1 cellular context compared by ENCODE assay signal in the genomic region with DNA sequence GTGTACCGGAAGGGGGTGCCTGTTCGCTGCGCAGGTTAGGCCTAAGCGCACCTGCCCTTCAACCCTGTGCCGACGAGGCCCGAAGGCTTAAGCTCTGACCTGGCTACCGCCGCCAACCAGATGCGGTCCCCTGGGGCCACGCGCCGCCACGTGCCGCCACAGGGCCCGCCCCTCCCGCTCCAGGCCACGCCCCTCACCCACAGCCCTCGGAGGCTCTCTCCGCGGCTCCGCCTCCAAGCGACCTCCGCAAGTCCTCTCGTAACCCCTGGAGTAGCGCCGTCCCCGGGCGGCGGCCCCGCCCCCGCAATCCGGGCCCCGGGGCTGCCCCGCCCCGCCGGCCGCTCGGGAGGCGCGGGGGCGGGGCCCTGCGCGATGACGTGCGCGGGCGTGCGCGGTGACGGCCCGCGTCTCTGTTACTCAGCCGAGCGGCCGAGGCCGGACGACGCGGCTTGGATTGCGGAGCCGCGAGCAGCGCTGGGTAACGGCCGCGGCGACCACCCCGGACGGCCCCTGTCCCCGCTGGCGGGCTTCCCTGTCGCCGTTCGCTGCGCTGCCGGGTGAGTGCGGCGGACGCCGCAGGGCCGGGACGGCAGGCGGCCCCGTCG.
TF ChIP-seq lines count a peak whose summit lies in the region.

A gene (plus strand): TSS at position 413 of the 605 bp plus-strand sequence. CDS start 94,984 bp downstream, outside the sequence.

TF ChIP-seq in HepG2, 621 proteins besides CTCF, POLR2A, EP300 and RAD21 (continued from another document and continues in another):
- TF ChIP-seq, protein P1, sequence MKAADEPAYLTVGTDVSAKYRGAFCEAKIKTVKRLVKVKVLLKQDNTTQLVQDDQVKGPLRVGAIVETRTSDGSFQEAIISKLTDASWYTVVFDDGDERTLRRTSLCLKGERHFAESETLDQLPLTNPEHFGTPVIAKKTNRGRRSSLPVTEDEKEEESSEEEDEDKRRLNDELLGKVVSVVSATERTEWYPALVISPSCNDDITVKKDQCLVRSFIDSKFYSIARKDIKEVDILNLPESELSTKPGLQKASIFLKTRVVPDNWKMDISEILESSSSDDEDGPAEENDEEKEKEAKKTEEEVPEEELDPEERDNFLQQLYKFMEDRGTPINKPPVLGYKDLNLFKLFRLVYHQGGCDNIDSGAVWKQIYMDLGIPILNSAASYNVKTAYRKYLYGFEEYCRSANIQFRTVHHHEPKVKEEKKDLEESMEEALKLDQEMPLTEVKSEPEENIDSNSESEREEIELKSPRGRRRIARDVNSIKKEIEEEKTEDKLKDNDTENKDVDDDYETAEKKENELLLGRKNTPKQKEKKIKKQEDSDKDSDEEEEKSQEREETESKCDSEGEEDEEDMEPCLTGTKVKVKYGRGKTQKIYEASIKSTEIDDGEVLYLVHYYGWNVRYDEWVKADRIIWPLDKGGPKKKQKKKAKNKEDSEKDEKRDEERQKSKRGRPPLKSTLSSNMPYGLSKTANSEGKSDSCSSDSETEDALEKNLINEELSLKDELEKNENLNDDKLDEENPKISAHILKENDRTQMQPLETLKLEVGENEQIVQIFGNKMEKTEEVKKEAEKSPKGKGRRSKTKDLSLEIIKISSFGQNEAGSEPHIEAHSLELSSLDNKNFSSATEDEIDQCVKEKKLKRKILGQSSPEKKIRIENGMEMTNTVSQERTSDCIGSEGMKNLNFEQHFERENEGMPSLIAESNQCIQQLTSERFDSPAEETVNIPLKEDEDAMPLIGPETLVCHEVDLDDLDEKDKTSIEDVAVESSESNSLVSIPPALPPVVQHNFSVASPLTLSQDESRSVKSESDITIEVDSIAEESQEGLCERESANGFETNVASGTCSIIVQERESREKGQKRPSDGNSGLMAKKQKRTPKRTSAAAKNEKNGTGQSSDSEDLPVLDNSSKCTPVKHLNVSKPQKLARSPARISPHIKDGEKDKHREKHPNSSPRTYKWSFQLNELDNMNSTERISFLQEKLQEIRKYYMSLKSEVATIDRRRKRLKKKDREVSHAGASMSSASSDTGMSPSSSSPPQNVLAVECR (CRISPR knock-in tag; IDR thresholded peaks at IDR 0.05; ENCODE audit: borderline replicate concordance) = peak; percentile 71
- TF ChIP-seq FOSL1 (CRISPR knock-in tag; IDR thresholded peaks at IDR 0.05; ENCODE audit: borderline replicate concordance) = no peak
- no peak for TF ChIP-seq HDAC6 (IDR thresholded peaks at IDR 0.05; ENCODE audit: low read depth, low read length)
- no peak for TF ChIP-seq SIX1 (CRISPR knock-in tag; IDR thresholded peaks at IDR 0.05; ENCODE audit: borderline replicate concordance)
- peak; percentile 78; the same call in 1 of the 2 replicates for TF ChIP-seq MEIS1 (CRISPR knock-in tag; IDR thresholded peaks at IDR 0.05; ENCODE audit: borderline replicate concordance)
- TF ChIP-seq ZNF263 (CRISPR knock-in tag; IDR thresholded peaks at IDR 0.05) = peak; percentile 42; the same call in 1 of the 2 replicates
- 0 out of 2 replicates have a peak, but pooled peaks have one; percentile 60 for TF ChIP-seq ZNF354B (CRISPR knock-in tag; IDR thresholded peaks at IDR 0.05)
- TF ChIP-seq, protein P2, sequence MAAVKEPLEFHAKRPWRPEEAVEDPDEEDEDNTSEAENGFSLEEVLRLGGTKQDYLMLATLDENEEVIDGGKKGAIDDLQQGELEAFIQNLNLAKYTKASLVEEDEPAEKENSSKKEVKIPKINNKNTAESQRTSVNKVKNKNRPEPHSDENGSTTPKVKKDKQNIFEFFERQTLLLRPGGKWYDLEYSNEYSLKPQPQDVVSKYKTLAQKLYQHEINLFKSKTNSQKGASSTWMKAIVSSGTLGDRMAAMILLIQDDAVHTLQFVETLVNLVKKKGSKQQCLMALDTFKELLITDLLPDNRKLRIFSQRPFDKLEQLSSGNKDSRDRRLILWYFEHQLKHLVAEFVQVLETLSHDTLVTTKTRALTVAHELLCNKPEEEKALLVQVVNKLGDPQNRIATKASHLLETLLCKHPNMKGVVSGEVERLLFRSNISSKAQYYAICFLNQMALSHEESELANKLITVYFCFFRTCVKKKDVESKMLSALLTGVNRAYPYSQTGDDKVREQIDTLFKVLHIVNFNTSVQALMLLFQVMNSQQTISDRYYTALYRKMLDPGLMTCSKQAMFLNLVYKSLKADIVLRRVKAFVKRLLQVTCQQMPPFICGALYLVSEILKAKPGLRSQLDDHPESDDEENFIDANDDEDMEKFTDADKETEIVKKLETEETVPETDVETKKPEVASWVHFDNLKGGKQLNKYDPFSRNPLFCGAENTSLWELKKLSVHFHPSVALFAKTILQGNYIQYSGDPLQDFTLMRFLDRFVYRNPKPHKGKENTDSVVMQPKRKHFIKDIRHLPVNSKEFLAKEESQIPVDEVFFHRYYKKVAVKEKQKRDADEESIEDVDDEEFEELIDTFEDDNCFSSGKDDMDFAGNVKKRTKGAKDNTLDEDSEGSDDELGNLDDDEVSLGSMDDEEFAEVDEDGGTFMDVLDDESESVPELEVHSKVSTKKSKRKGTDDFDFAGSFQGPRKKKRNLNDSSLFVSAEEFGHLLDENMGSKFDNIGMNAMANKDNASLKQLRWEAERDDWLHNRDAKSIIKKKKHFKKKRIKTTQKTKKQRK (IDR thresholded peaks at IDR 0.05; ENCODE audit: low read length) = no peak
- no peak for TF ChIP-seq ZNF484 (CRISPR knock-in tag; IDR thresholded peaks at IDR 0.05; ENCODE audit: borderline replicate concordance, low read depth)
- TF ChIP-seq GATA4 (IDR thresholded peaks at IDR 0.05; ENCODE audit: borderline replicate concordance, low read depth) = no peak
- TF ChIP-seq YY1 (IDR thresholded peaks at IDR 0.05; ENCODE audit: insufficient read depth, insufficient replicate concordance, low read depth, low read length) = no peak
- TF ChIP-seq SMAD1 (CRISPR knock-in tag; IDR thresholded peaks at IDR 0.05; ENCODE audit: borderline replicate concordance, low read depth) = 0 out of 2 replicates have a peak, but pooled peaks have one; percentile 35
- TF ChIP-seq CBX2 (IDR thresholded peaks at IDR 0.05; ENCODE audit: low read depth, low read length) = no peak
- TF ChIP-seq CBX2 (CRISPR knock-in tag; IDR thresholded peaks at IDR 0.05; ENCODE audit: low read depth) = peak; percentile 41; the same call in 1 of the 2 replicates
- TF ChIP-seq ZNF264 (CRISPR knock-in tag; IDR thresholded peaks at IDR 0.05) = peak; percentile 68
- no peak for TF ChIP-seq MED13 (CRISPR knock-in tag; IDR thresholded peaks at IDR 0.05)
- TF ChIP-seq, protein P3, sequence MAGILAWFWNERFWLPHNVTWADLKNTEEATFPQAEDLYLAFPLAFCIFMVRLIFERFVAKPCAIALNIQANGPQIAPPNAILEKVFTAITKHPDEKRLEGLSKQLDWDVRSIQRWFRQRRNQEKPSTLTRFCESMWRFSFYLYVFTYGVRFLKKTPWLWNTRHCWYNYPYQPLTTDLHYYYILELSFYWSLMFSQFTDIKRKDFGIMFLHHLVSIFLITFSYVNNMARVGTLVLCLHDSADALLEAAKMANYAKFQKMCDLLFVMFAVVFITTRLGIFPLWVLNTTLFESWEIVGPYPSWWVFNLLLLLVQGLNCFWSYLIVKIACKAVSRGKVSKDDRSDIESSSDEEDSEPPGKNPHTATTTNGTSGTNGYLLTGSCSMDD (CRISPR knock-in tag; IDR thresholded peaks at IDR 0.05) = 0 out of 2 replicates have a peak, but pooled peaks have one; percentile 73
- TF ChIP-seq, protein P4, sequence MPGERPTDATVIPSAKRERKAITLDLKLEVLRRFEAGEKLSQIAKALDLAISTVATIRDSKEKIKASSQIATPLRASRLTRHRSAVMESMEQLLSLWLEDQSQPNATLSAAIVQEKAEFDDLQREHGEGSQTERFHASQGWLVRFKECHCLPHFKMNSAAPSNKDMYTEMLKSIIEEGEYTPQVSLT (CRISPR knock-in tag; IDR thresholded peaks at IDR 0.05; ENCODE audit: borderline replicate concordance, low read depth) = peak; percentile 60; the same call in 1 of the 2 replicates
- no peak for TF ChIP-seq HNRNPK (IDR thresholded peaks at IDR 0.05; ENCODE audit: low read depth, low read length, poor library complexity, severe bottlenecking)
- no peak for TF ChIP-seq ZNF556 (CRISPR knock-in tag; IDR thresholded peaks at IDR 0.05; ENCODE audit: borderline replicate concordance)
- no peak for TF ChIP-seq MEF2D (CRISPR knock-in tag; IDR thresholded peaks at IDR 0.05)
- TF ChIP-seq ZNF615 (CRISPR knock-in tag; IDR thresholded peaks at IDR 0.05; ENCODE audit: borderline replicate concordance) = no peak
- TF ChIP-seq ZNF549 (CRISPR knock-in tag; IDR thresholded peaks at IDR 0.05) = no peak
- TF ChIP-seq BRD4 (CRISPR knock-in tag; IDR thresholded peaks at IDR 0.05) = peak; percentile 31; the same call in 1 of the 2 replicates
- TF ChIP-seq ZNF782 (CRISPR knock-in tag; IDR thresholded peaks at IDR 0.05; ENCODE audit: borderline replicate concordance) = peak; percentile 98
- peak; percentile 91; the same call in 1 of the 2 replicates for TF ChIP-seq ZNF616 (CRISPR knock-in tag; IDR thresholded peaks at IDR 0.05; ENCODE audit: low read depth)
- TF ChIP-seq, protein P5, sequence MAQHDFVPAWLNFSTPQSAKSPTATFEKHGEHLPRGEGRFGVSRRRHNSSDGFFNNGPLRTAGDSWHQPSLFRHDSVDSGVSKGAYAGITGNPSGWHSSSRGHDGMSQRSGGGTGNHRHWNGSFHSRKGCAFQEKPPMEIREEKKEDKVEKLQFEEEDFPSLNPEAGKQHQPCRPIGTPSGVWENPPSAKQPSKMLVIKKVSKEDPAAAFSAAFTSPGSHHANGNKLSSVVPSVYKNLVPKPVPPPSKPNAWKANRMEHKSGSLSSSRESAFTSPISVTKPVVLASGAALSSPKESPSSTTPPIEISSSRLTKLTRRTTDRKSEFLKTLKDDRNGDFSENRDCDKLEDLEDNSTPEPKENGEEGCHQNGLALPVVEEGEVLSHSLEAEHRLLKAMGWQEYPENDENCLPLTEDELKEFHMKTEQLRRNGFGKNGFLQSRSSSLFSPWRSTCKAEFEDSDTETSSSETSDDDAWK (CRISPR knock-in tag; IDR thresholded peaks at IDR 0.05) = no peak
- TF ChIP-seq MBD4 (IDR thresholded peaks at IDR 0.05; ENCODE audit: borderline replicate concordance, low read length) = no peak
- no peak for TF ChIP-seq ETV6 (CRISPR knock-in tag; conservative IDR thresholded peaks at IDR 0.05)
- peak; percentile 89; the same call in 1 of the 2 replicates for TF ChIP-seq ZNF33B (CRISPR knock-in tag; IDR thresholded peaks at IDR 0.05)
- TF ChIP-seq KLF9 (CRISPR knock-in tag; IDR thresholded peaks at IDR 0.05; ENCODE audit: low read depth) = no peak
- no peak for TF ChIP-seq RBM22 (optimal IDR thresholded peaks at IDR 0.05; ENCODE audit: low read length)
- TF ChIP-seq, protein P6, sequence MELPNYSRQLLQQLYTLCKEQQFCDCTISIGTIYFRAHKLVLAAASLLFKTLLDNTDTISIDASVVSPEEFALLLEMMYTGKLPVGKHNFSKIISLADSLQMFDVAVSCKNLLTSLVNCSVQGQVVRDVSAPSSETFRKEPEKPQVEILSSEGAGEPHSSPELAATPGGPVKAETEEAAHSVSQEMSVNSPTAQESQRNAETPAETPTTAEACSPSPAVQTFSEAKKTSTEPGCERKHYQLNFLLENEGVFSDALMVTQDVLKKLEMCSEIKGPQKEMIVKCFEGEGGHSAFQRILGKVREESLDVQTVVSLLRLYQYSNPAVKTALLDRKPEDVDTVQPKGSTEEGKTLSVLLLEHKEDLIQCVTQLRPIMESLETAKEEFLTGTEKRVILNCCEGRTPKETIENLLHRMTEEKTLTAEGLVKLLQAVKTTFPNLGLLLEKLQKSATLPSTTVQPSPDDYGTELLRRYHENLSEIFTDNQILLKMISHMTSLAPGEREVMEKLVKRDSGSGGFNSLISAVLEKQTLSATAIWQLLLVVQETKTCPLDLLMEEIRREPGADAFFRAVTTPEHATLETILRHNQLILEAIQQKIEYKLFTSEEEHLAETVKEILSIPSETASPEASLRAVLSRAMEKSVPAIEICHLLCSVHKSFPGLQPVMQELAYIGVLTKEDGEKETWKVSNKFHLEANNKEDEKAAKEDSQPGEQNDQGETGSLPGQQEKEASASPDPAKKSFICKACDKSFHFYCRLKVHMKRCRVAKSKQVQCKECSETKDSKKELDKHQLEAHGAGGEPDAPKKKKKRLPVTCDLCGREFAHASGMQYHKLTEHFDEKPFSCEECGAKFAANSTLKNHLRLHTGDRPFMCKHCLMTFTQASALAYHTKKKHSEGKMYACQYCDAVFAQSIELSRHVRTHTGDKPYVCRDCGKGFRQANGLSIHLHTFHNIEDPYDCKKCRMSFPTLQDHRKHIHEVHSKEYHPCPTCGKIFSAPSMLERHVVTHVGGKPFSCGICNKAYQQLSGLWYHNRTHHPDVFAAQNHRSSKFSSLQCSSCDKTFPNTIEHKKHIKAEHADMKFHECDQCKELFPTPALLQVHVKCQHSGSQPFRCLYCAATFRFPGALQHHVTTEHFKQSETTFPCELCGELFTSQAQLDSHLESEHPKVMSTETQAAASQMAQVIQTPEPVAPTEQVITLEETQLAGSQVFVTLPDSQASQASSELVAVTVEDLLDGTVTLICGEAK (IDR thresholded peaks at IDR 0.05) = no peak
- TF ChIP-seq, protein P6 (CRISPR knock-in tag; IDR thresholded peaks at IDR 0.05) = no peak
- peak; percentile 63; the same call in 1 of the 2 replicates for TF ChIP-seq TARDBP (CRISPR knock-in tag; IDR thresholded peaks at IDR 0.05)
